ENCODE assay signal across 9 cellular contexts in the genomic region with DNA sequence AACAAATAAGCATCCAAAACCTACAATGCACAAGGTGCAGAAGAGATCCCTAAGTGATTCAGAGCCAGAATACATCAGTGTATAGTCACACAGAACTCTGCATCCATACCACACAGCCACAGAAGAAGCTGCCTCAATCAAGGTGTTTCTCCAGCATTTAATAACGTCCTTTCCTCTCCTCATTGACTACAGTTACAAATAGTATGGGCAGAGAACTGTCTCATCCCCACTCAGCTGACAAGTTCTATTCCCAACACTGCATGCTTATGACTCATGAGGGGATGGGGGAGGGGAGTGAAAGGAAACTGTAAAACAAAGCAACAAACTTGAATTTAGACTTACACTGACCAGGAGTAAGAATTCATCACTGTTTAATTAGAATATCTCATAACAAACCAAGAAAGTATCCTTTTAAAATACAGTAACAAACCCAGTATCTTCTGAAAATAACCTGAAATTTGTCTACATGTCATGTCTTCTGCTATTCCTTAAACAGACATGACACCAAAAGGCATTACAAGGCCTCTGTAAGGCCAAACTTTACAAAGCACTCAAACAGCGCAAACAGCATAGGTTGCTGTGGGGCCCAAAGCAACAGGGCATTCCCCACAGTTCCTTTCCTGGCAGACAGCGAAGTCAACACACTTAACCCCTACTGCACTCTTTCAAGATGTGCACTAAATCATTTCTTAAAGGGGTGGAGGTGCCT. TPM values are rescaled to one million over a fixed set of nuclear protein-coding genes. Genes with fewer than 3 reads are reported as not detected.
DNase-seq lines count a peak whose midpoint lies in the region; ATAC-seq, FAIRE-seq and TF ChIP-seq lines count a peak whose summit lies in the region.
"Had no signal": no experiment of that assay in that cellular context is flagged by ENCODE, and none has a peak within 500 bp of the region (broad histone marks: within the 10 kb centered on the region; RNA-seq: fewer than 3 reads in every experiment).

No MANE protein-coding gene starts in this region.

- peak overlapping the region; percentile 38 to 41; a peak in 2 of 4 replicates for H3K4me2 ChIP-seq in H1 (ENCODE audit: insufficient read depth in 1 of 2, low read depth in 2 of 2, low read length in 2 of 2)

- no peaks in the 10 kb centered on the region for H3K36me3 Mint-ChIP-seq in mesothelial cell of epicardium

- H3K4ac ChIP-seq in H1 (replicated peaks; ENCODE audit: insufficient read length, low read depth, low read length) = no peak overlapping the region

- CTCF ChIA-PET in H1 (lab: Charles Lee; ENCODE audit: partially characterized antibody) = interaction anchor here (0.6 to 1.5 kb wide), 3 partner anchors 15 to 92 kb away, joined by 3 to 4 read pairs (median 3); no protein-coding TSS in a partner anchor

- H4K91ac ChIP-seq in H1 (replicated peaks; ENCODE audit: insufficient read length, low read length) = no peak overlapping the region

- H3K27ac Mint-ChIP-seq in mesothelial cell of epicardium = peak overlapping the region; percentile 87

- POLR2A ChIA-PET in H1 (lab: Charles Lee; ENCODE audit: partially characterized antibody) = interaction anchor here (1.0 kb wide), 1 partner anchor 11 kb away, joined by 4 read pairs; no protein-coding TSS in a partner anchor

- no peak overlapping the region for H4K5ac ChIP-seq in H1 (ENCODE audit: insufficient read length, low read depth, low read length)

- H3K36me3 ChIP-seq in H1 (ENCODE audit: control insufficient read depth in 2 of 4, insufficient read depth in 4 of 4, low read length in 3 of 4) (no peaks in the 10 kb centered on the region; a peak in 1 of 8 replicates), tibial nerve (no peaks in the 10 kb centered on the region)

- H2BK15ac ChIP-seq in H1 (ENCODE audit: low read length) = no peak overlapping the region

- H2BK5ac ChIP-seq in H1 (ENCODE audit: low read depth, low read length) = peak overlapping the region; percentile 55; the same call in 1 of the 2 replicates

- FAIRE-seq in H1 (lab: Jason Lieb, UNC) = no peak
- FAIRE-seq: A204.1 had no signal

- WGBS in H1 (ENCODE audit: extremely low coverage in 1 of 2, insufficient coverage in 1 of 2, insufficient read length in 1 of 2, insufficient replicate concordance in 2 of 2, low coverage in 1 of 2, low lambda C conversion rate in 2 of 2, missing lambda C conversion rate in 1 of 2), 2 experiments = 58% methylated on average over 3 of the region's 3 CpGs; no CpG with 5 or more reads in 1 of the 2 experiments
- 0% methylated on average over 3 of the region's 3 CpGs for WGBS in tibial nerve, 2 donors

- TF ChIP-seq CTCF in VCaP (conservative IDR thresholded peaks at IDR 0.05) (no peak), H1 (IDR thresholded peaks at IDR 0.05; ENCODE audit: control extremely low read depth in 1 of 3, insufficient read depth in 1 of 3, low read depth in 1 of 3, low read length in 3 of 3) (no peak), mesothelial cell of epicardium (IDR thresholded peaks at IDR 0.05; ENCODE audit: unreplicated experiment) (no peak), tibial nerve (IDR thresholded peaks at IDR 0.05) (no peak)

- no peak overlapping the region for H3K14ac ChIP-seq in H1 (ENCODE audit: insufficient read length)

- no peak for TF ChIP-seq EP300 in H1 (IDR thresholded peaks at IDR 0.05; ENCODE audit: borderline replicate concordance in 1 of 2, low read depth in 2 of 2, low read length in 2 of 2)
- peak in 1 of 2 donors; percentile 84 for TF ChIP-seq EP300 in tibial nerve (IDR thresholded peaks at IDR 0.05)

- no peak for TF ChIP-seq RAD21 in H1 (IDR thresholded peaks at IDR 0.05 in 1 of 2, conservative IDR thresholded peaks at IDR 0.05 in 1 of 2; ENCODE audit: low read depth in 2 of 2, low read length in 2 of 2)

- H3K9me3 ChIP-seq in H1 (ENCODE audit: insufficient read depth in 2 of 2, low read depth in 1 of 2, low read length in 1 of 2) (no peaks in the 10 kb centered on the region), tibial nerve (no peaks in the 10 kb centered on the region)

- H2BK12ac ChIP-seq in H1 (ENCODE audit: low read depth, low read length) = no peak overlapping the region

- no peaks in the 10 kb centered on the region for H3K27me3 Mint-ChIP-seq in mesothelial cell of epicardium (ENCODE audit: low read depth)

- no peak overlapping the region for H3K4me3 Mint-ChIP-seq in mesothelial cell of epicardium

- H2AK5ac ChIP-seq in H1 (ENCODE audit: low read depth, low read length) = no peak overlapping the region; the same call in 1 of the 2 replicates

- TF ChIP-seq POLR2A in H1 (IDR thresholded peaks at IDR 0.05; ENCODE audit: control extremely low read depth in 1 of 2, low read depth in 2 of 2, low read length in 2 of 2) = no peak
- TF ChIP-seq POLR2A in tibial nerve (IDR thresholded peaks at IDR 0.05) = no peak

- intact Hi-C loops in posterior cingulate gyrus (cut with DNase I) = no loop called here

- peaks cover 0 to 16% (median 13%) of the 10 kb centered on the region in 4 experiments; a peak in 5 of 7 replicates for H3K4me1 ChIP-seq in H1 (replicated peaks in 1 of 4; ENCODE audit: control insufficient read depth in 3 of 4, insufficient read depth in 4 of 4, low read length in 3 of 4)
- H3K4me1 ChIP-seq in tibial nerve = peaks cover 0 to 89% (median 56%) of the 10 kb centered on the region in 4 donors

- no peaks in the 10 kb centered on the region for H3K23me2 ChIP-seq in H1 (ENCODE audit: low read depth, low read length)

- peaks cover 31 to 41% of the 10 kb centered on the region in 2 experiments for H4K20me1 ChIP-seq in H1 (replicated peaks in 1 of 2; ENCODE audit: control insufficient read depth in 1 of 2, insufficient read depth in 2 of 2, low read length in 2 of 2)

- H3K18ac ChIP-seq in H1 (ENCODE audit: extremely low read depth, low read length) = no peak overlapping the region

- peak overlapping the region in 1 of 4 experiments; percentile 4; a peak in 2 of 7 replicates for H3K9ac ChIP-seq in H1 (replicated peaks in 1 of 4; ENCODE audit: extremely low read depth in 1 of 4, low read depth in 3 of 4, low read length in 3 of 4)

- H3K56ac ChIP-seq in H1 (replicated peaks; ENCODE audit: insufficient read length, low read depth, low read length) = no peak overlapping the region

- H2BK120ac ChIP-seq in H1 (replicated peaks; ENCODE audit: low read depth, low read length) = no peak overlapping the region

- no peak overlapping the region for H2BK20ac ChIP-seq in H1 (ENCODE audit: low read length)

- no peaks in the 10 kb centered on the region for H3K9me3 Mint-ChIP-seq in mesothelial cell of epicardium

- H2AFZ ChIP-seq in H1 (ENCODE audit: low read length) = no peak overlapping the region

- H3K4me3 ChIP-seq in H1 (ENCODE audit: extremely low read depth in 1 of 4, insufficient read depth in 2 of 4, low read depth in 3 of 4, low read length in 4 of 4) (no peak overlapping the region), tibial nerve (no peak overlapping the region)

- H3K27me3 ChIP-seq in H1 (replicated peaks in 1 of 4; ENCODE audit: control insufficient read depth in 3 of 4, extremely low read depth in 1 of 4, insufficient read depth in 3 of 4, low read length in 3 of 4) (no peaks in the 10 kb centered on the region), tibial nerve (no peaks in the 10 kb centered on the region)

- peak overlapping the region; percentile 37; the same call in 1 of the 2 replicates for H3K27ac ChIP-seq in VCaP
- H3K27ac ChIP-seq in H1 (ENCODE audit: low read depth, low read length) = no peak overlapping the region
- H3K27ac ChIP-seq in tibial nerve = peak overlapping the region in 3 of 4 donors; percentile 61 to 90 (median 84)

- peaks cover 21 to 99% of the 10 kb centered on the region in 2 experiments for H3K79me2 ChIP-seq in H1 (ENCODE audit: control insufficient read depth in 1 of 2, insufficient read depth in 2 of 2, low read length in 2 of 2)

- peaks cover 34% of the 10 kb centered on the region for H3K4me1 Mint-ChIP-seq in mesothelial cell of epicardium

- H3K23ac ChIP-seq in H1 (ENCODE audit: insufficient read length) = no peak overlapping the region

- peaks cover 7% of the 10 kb centered on the region for H3K79me1 ChIP-seq in H1 (ENCODE audit: low read depth, low read length)

- no peak overlapping the region for H4K8ac ChIP-seq in H1 (ENCODE audit: extremely low read depth, insufficient read depth, low read length)

- peak; percentile 49 for ATAC-seq in HG03378 (IDR thresholded peaks at IDR 0.05; ENCODE audit: unreplicated experiment)

- DNase-seq in DMS 273 (lab: John Stamatoyannopoulos, UW; ENCODE audit: unreplicated experiment) = peak; percentile 39
- no peak for DNase-seq in DMS 273 treated with DMSO at 0.1 percent for 48 hours (lab: John Stamatoyannopoulos, UW)
- DNase-seq in H1 (ENCODE audit: low read depth in 1 of 2, low spot score in 2 of 2) = no peak
- no peak for DNase-seq in mesothelial cell of epicardium (ENCODE audit: low spot score in 2 of 2, unreplicated experiment in 2 of 2)
- peak; percentile 24 to 80 for DNase-seq in tibial nerve (ENCODE audit: low spot score in 2 of 2)
- DNase-seq in posterior cingulate gyrus = no peak

RNA-seq across cellular contexts. Expression of a gene that starts 29.3 kb away (rescaled TPM):
- 194 and 197 TPM in 2 replicates for total RNA-seq in H1 (2021; fragmentation: NEBNext Ultra II Directional; extraction: Animal tissue kit (Norgen Biotek cat#: 25700))
- polyA plus RNA-seq in H1 (2011; rRNA removed) = 114 and 131 TPM in 2 replicates
- polyA plus RNA-seq in H1 (2011; cell fraction: cytosol; rRNA removed) = 135 TPM
- 213 TPM for polyA plus RNA-seq in H1 (2011; cell fraction: nucleus; rRNA removed)
- 82.0 to 123 TPM (median 102 TPM) in 4 replicates for polyA plus RNA-seq in H1 (2012, experiment 1 of 2)
- polyA plus RNA-seq in H1 (2012, experiment 2 of 2) = 25.4 TPM
- polyA plus RNA-seq in H1 (2013, experiment 1 of 2) = 111 TPM
- 108 TPM for polyA plus RNA-seq in H1 (2013, experiment 2 of 2)
- polyA minus RNA-seq in H1 (2011; rRNA and poly(A)+ RNA removed) = 334 and 403 TPM in 2 replicates
- polyA minus RNA-seq in H1 (2011; cell fraction: cytosol; rRNA and poly(A)+ RNA removed) = 111 TPM
- 192 TPM for polyA minus RNA-seq in H1 (2011; cell fraction: nucleus; rRNA and poly(A)+ RNA removed)
- 119 to 123 TPM (median 120 TPM) in 3 replicates for total RNA-seq in mesothelial cell of epicardium
- total RNA-seq in tibial nerve = 100 to 1,000 TPM in 3 of 4 donors, 10 to 100 TPM in 1; 70.3 to 144 (median 127) TPM

RNA-seq across cellular contexts. Expression of a gene that starts 41.8 kb away (rescaled TPM):
- 44.8 and 48.4 TPM in 2 replicates for total RNA-seq in H1 (2021; fragmentation: NEBNext Ultra II Directional; extraction: Animal tissue kit (Norgen Biotek cat#: 25700))
- 105 TPM in 2 replicates for polyA plus RNA-seq in H1 (2011; rRNA removed)
- 108 TPM for polyA plus RNA-seq in H1 (2011; cell fraction: cytosol; rRNA removed)
- 64.6 TPM for polyA plus RNA-seq in H1 (2011; cell fraction: nucleus; rRNA removed)
- 52.6 to 82.7 TPM (median 70.7 TPM) in 4 replicates for polyA plus RNA-seq in H1 (2012, experiment 1 of 2)
- polyA plus RNA-seq in H1 (2012, experiment 2 of 2) = 54.0 TPM
- polyA plus RNA-seq in H1 (2013, experiment 1 of 2) = 58.8 TPM
- 68.4 TPM for polyA plus RNA-seq in H1 (2013, experiment 2 of 2)
- polyA minus RNA-seq in H1 (2011; rRNA and poly(A)+ RNA removed) = 30.8 TPM in 2 replicates
- polyA minus RNA-seq in H1 (2011; cell fraction: cytosol; rRNA and poly(A)+ RNA removed) = 26.8 TPM
- polyA minus RNA-seq in H1 (2011; cell fraction: nucleus; rRNA and poly(A)+ RNA removed) = 32.4 TPM
- total RNA-seq in mesothelial cell of epicardium (44.3 to 45.9 TPM (median 45.1 TPM) in 3 replicates), tibial nerve (100 to 1,000 TPM in 3 of 4 donors, 10 to 100 TPM in 1; 97.3 to 158 (median 137) TPM)

RNA-seq across cellular contexts. Expression of a gene that starts 55.1 kb away (rescaled TPM):
- total RNA-seq in H1 (2021; fragmentation: NEBNext Ultra II Directional; extraction: Animal tissue kit (Norgen Biotek cat#: 25700)) = 12.0 and 14.0 TPM in 2 replicates
- 15.8 and 19.5 TPM in 2 replicates for polyA plus RNA-seq in H1 (2011; rRNA removed)
- polyA plus RNA-seq in H1 (2011; cell fraction: cytosol; rRNA removed) = 16.5 TPM
- 13.0 TPM for polyA plus RNA-seq in H1 (2011; cell fraction: nucleus; rRNA removed)
- 17.3 to 20.9 TPM (median 18.4 TPM) in 4 replicates for polyA plus RNA-seq in H1 (2012, experiment 1 of 2)
- 16.9 TPM for polyA plus RNA-seq in H1 (2012, experiment 2 of 2)
- 6.7 TPM for polyA plus RNA-seq in H1 (2013, experiment 1 of 2)
- polyA plus RNA-seq in H1 (2013, experiment 2 of 2) = 6.3 TPM
- polyA minus RNA-seq in H1 (2011; rRNA and poly(A)+ RNA removed) = 31.4 and 31.8 TPM in 2 replicates
- polyA minus RNA-seq in H1 (2011; cell fraction: cytosol; rRNA and poly(A)+ RNA removed) = 9.2 TPM
- 11.4 TPM for polyA minus RNA-seq in H1 (2011; cell fraction: nucleus; rRNA and poly(A)+ RNA removed)
- total RNA-seq in mesothelial cell of epicardium = 15.1 to 15.9 TPM (median 15.7 TPM) in 3 replicates
- 10 to 100 TPM; 18.0 to 20.8 (median 19.5) TPM for total RNA-seq in tibial nerve

RNA-seq across cellular contexts. Expression of a gene that starts 55.2 kb away (rescaled TPM):
- 135 and 136 TPM in 2 replicates for total RNA-seq in H1 (2021; fragmentation: NEBNext Ultra II Directional; extraction: Animal tissue kit (Norgen Biotek cat#: 25700))
- polyA plus RNA-seq in H1 (2011; rRNA removed) = 201 and 241 TPM in 2 replicates
- polyA plus RNA-seq in H1 (2011; cell fraction: cytosol; rRNA removed) = 379 TPM
- polyA plus RNA-seq in H1 (2011; cell fraction: nucleus; rRNA removed) = 109 TPM
- 129 to 161 TPM (median 145 TPM) in 4 replicates for polyA plus RNA-seq in H1 (2012, experiment 1 of 2)
- polyA plus RNA-seq in H1 (2012, experiment 2 of 2) = 125 TPM
- 112 TPM for polyA plus RNA-seq in H1 (2013, experiment 1 of 2)
- polyA plus RNA-seq in H1 (2013, experiment 2 of 2) = 113 TPM
- polyA minus RNA-seq in H1 (2011; rRNA and poly(A)+ RNA removed) = 133 and 176 TPM in 2 replicates
- 34.5 TPM for polyA minus RNA-seq in H1 (2011; cell fraction: cytosol; rRNA and poly(A)+ RNA removed)
- 58.6 TPM for polyA minus RNA-seq in H1 (2011; cell fraction: nucleus; rRNA and poly(A)+ RNA removed)
- total RNA-seq in mesothelial cell of epicardium (93.4 to 96.6 TPM (median 96.5 TPM) in 3 replicates), tibial nerve (10 to 100 TPM; 55.1 to 65.4 (median 61.1) TPM)

Comparison
In these comparisons a context has a peak if more than half of its experiments do, and no peak if none do; other contexts are left out.
1. DNase-seq: peak in DMS 273 (single experiment) and tibial nerve (2 of 2); none in DMS 273 treated with DMSO at 0.1 percent for 48 hours (single experiment), H1 (0 of 2), mesothelial cell of epicardium (0 of 2) and posterior cingulate gyrus (0 of 10).